ENCODE assay signal across 16 cellular contexts in the genomic region with DNA sequence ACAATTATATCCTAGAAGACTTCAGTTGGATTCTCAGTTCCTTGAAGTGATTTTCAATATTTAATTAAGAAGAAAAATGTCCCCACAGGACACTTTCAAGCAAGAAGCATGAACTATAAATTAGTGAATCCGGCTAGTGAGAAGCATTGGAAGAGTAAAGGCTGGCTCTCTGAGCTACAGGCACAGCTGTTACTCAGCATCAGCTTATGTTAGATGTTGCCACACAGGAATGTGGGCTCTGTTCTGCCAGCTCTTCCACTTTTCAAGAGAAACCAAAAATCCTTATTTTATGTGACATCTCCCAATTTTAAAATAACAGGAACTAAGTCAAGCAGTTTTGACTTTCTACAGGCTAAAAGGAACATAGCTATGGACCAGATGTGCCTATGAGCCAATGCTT.
"Had no signal": no experiment of that assay in that cellular context is flagged by ENCODE, and none has a peak within 500 bp of the region (broad histone marks: within the 10 kb centered on the region; RNA-seq: fewer than 3 reads in every experiment).

No MANE protein-coding gene starts in this region.

- H3K4me3 Mint-ChIP-seq: nephron progenitor cell; stimulated activated naive CD8-positive, alpha-beta T cell treated with anti-CD3 and anti-CD28 coated beads, Interleukin-15, Interleukin-2, amounts not matched to agents 100 ng/mL and 50 ng/mL, for 24 hours had no signal

- H3K27ac ChIP-seq: breast epithelium, esophagus muscularis mucosa, heart left ventricle, left lung, psoas muscle, testis had no signal

- H3K4me1 Mint-ChIP-seq: nephron progenitor cell had no signal

- H3K9me3 Mint-ChIP-seq: activated naive CD4-positive, alpha-beta T cell treated with anti-CD3 and anti-CD28 coated beads, Interleukin-2, amount 50 U/mL, for 72 hours; nephron progenitor cell; stimulated activated naive CD8-positive, alpha-beta T cell treated with anti-CD3 and anti-CD28 coated beads, Interleukin-15, Interleukin-2, amounts not matched to agents 100 ng/mL and 50 ng/mL, for 24 hours had no signal

- H3K27me3 ChIP-seq: breast epithelium, esophagus muscularis mucosa, heart left ventricle, left lung, testis had no signal

- H3K36me3 ChIP-seq: breast epithelium, esophagus muscularis mucosa, heart left ventricle, left lung had no signal

- H3K4me3 ChIP-seq: breast epithelium, esophagus muscularis mucosa, heart left ventricle, left lung, psoas muscle, testis had no signal

- DNase-seq: activated effector memory CD4-positive, alpha-beta T cell treated with anti-CD3 and anti-CD28 coated beads, Interleukin-2, amount 50 U/mL, for 16 hours; foreskin melanocyte; heart left ventricle; islet precursor cell; left lung; nephron progenitor cell; psoas muscle; stimulated activated CD4-positive, alpha-beta T cell treated with anti-CD3 and anti-CD28 coated beads, Interleukin-2, amount 100 ng/mL, for 48 hours; stimulated activated CD8-positive, alpha-beta memory T cell treated with anti-CD3 and anti-CD28 coated beads, Interleukin-4, amount 100 ng/mL, for 48 hours; T-helper 2 cell; testis had no signal

- H3K27ac Mint-ChIP-seq: activated naive CD4-positive, alpha-beta T cell treated with anti-CD3 and anti-CD28 coated beads, Interleukin-2, amount 50 U/mL, for 72 hours; nephron progenitor cell; stimulated activated naive CD8-positive, alpha-beta T cell treated with anti-CD3 and anti-CD28 coated beads, Interleukin-15, Interleukin-2, amounts not matched to agents 100 ng/mL and 50 ng/mL, for 24 hours had no signal

- H3K9me3 ChIP-seq: breast epithelium, esophagus muscularis mucosa, heart left ventricle, left lung, psoas muscle, testis had no signal

- H3K4me1 ChIP-seq: breast epithelium, heart left ventricle, left lung, psoas muscle, testis had no signal

- ATAC-seq: activated naive CD4-positive, alpha-beta T cell treated with anti-CD3 and anti-CD28 coated beads, Interleukin-2, amount 50 U/mL, for 72 hours; heart left ventricle; left lung; psoas muscle; sciatic nerve had no signal
